In the genomic region with DNA sequence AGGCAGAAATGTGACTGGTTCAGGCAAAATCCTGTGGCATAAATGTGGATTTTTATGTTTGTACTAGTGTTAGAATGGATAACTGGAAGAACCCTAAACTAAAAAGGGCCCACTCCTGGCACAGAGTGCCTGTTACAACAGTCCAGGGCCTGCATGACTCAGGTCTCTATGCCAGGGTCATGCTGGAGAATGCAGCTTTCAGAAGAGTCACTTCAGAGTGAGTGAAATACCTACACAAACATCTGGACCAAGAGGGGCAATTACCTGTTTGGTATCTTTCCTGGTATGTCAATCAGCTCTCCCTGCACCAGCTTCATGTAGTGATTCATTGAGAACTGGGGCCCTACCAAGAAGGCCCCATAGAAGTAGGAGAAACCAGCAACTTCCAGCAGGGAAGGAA, we compare ENCODE assay signal across 1 cellular context.
TF ChIP-seq lines count a peak whose summit lies in the region.

No MANE protein-coding gene starts in this region.

TF ChIP-seq in HepG2, 621 proteins besides CTCF, POLR2A, EP300 and RAD21 (continued from another document):
- TF ChIP-seq, protein P1, sequence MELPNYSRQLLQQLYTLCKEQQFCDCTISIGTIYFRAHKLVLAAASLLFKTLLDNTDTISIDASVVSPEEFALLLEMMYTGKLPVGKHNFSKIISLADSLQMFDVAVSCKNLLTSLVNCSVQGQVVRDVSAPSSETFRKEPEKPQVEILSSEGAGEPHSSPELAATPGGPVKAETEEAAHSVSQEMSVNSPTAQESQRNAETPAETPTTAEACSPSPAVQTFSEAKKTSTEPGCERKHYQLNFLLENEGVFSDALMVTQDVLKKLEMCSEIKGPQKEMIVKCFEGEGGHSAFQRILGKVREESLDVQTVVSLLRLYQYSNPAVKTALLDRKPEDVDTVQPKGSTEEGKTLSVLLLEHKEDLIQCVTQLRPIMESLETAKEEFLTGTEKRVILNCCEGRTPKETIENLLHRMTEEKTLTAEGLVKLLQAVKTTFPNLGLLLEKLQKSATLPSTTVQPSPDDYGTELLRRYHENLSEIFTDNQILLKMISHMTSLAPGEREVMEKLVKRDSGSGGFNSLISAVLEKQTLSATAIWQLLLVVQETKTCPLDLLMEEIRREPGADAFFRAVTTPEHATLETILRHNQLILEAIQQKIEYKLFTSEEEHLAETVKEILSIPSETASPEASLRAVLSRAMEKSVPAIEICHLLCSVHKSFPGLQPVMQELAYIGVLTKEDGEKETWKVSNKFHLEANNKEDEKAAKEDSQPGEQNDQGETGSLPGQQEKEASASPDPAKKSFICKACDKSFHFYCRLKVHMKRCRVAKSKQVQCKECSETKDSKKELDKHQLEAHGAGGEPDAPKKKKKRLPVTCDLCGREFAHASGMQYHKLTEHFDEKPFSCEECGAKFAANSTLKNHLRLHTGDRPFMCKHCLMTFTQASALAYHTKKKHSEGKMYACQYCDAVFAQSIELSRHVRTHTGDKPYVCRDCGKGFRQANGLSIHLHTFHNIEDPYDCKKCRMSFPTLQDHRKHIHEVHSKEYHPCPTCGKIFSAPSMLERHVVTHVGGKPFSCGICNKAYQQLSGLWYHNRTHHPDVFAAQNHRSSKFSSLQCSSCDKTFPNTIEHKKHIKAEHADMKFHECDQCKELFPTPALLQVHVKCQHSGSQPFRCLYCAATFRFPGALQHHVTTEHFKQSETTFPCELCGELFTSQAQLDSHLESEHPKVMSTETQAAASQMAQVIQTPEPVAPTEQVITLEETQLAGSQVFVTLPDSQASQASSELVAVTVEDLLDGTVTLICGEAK (IDR thresholded peaks at IDR 0.05) = no peak
- TF ChIP-seq, protein P1 (CRISPR knock-in tag; IDR thresholded peaks at IDR 0.05) = no peak
- TF ChIP-seq, protein P2, sequence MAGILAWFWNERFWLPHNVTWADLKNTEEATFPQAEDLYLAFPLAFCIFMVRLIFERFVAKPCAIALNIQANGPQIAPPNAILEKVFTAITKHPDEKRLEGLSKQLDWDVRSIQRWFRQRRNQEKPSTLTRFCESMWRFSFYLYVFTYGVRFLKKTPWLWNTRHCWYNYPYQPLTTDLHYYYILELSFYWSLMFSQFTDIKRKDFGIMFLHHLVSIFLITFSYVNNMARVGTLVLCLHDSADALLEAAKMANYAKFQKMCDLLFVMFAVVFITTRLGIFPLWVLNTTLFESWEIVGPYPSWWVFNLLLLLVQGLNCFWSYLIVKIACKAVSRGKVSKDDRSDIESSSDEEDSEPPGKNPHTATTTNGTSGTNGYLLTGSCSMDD (CRISPR knock-in tag; IDR thresholded peaks at IDR 0.05) = no peak
- TF ChIP-seq TBX3 (IDR thresholded peaks at IDR 0.05; ENCODE audit: borderline replicate concordance) (0 out of 2 replicates have a peak, but pooled peaks have one; percentile 2), ZFY (CRISPR knock-in tag; IDR thresholded peaks at IDR 0.05) (peak; percentile 22; the same call in 1 of the 2 replicates), NFIC (IDR thresholded peaks at IDR 0.05; ENCODE audit: low read length) (0 out of 2 replicates have a peak, but pooled peaks have one; percentile 11), ZKSCAN1 (IDR thresholded peaks at IDR 0.05; ENCODE audit: low read length) (no peak), ZNF282 (IDR thresholded peaks at IDR 0.05; ENCODE audit: partially characterized antibody) (no peak), FOSL2 (CRISPR knock-in tag; IDR thresholded peaks at IDR 0.05) (peak; percentile 65), CHD4 (IDR thresholded peaks at IDR 0.05; ENCODE audit: borderline replicate concordance, low read length) (0 out of 2 replicates have a peak, but pooled peaks have one; percentile 60)
- TF ChIP-seq, protein P3, sequence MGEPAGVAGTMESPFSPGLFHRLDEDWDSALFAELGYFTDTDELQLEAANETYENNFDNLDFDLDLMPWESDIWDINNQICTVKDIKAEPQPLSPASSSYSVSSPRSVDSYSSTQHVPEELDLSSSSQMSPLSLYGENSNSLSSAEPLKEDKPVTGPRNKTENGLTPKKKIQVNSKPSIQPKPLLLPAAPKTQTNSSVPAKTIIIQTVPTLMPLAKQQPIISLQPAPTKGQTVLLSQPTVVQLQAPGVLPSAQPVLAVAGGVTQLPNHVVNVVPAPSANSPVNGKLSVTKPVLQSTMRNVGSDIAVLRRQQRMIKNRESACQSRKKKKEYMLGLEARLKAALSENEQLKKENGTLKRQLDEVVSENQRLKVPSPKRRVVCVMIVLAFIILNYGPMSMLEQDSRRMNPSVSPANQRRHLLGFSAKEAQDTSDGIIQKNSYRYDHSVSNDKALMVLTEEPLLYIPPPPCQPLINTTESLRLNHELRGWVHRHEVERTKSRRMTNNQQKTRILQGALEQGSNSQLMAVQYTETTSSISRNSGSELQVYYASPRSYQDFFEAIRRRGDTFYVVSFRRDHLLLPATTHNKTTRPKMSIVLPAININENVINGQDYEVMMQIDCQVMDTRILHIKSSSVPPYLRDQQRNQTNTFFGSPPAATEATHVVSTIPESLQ (CRISPR knock-in tag; conservative IDR thresholded peaks at IDR 0.05) = no peak
- TF ChIP-seq, protein P4, sequence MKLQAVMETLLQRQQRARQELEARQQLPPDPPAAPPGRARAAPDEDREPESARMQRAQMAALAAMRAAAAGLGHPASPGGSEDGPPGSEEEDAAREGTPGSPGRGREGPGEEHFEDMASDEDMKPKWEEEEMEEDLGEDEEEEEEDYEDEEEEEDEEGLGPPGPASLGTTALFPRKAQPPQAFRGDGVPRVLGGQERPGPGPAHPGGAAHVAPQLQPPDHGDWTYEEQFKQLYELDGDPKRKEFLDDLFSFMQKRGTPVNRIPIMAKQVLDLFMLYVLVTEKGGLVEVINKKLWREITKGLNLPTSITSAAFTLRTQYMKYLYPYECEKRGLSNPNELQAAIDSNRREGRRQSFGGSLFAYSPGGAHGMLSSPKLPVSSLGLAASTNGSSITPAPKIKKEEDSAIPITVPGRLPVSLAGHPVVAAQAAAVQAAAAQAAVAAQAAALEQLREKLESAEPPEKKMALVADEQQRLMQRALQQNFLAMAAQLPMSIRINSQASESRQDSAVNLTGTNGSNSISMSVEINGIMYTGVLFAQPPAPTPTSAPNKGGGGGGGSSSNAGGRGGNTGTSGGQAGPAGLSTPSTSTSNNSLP (IDR thresholded peaks at IDR 0.05; ENCODE audit: low read depth, low read length) = 0 out of 2 replicates have a peak, but pooled peaks have one; percentile 20
